Comparison of ENCODE assay signal across 1 cellular context in genomic region chr19:14718522-14719113, GRCh38.
TF ChIP-seq lines count a peak whose summit lies in the region.

No MANE protein-coding gene starts in this region.

TF ChIP-seq in liver, 16 proteins besides CTCF, POLR2A, EP300 and RAD21 (continued from another document):
- no peak for TF ChIP-seq REST (IDR thresholded peaks at IDR 0.05)
- TF ChIP-seq ATF3 (IDR thresholded peaks at IDR 0.05) = no peak
- no peak for TF ChIP-seq ZBTB33 (IDR thresholded peaks at IDR 0.05)
